28 cellular contexts compared by ENCODE assay signal in the genomic region with DNA sequence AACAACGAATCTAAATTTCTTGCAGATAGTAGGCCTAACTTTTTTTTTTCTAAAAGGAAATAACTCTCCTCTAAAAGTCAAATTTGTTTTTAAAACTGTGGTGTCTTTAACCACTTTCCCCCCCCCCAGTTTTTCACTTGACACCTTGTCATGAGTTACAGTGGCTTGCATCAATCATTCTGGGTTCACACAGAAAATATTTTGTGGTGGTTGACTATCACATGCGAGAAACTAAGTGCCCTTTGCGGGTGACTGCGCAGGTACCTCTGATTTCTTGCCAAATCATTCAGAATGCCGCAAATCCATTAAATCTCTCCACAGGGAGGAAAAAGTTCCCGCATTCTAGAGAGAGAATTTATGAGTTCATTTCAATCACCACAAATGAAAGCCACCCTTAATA. TPM values are rescaled to one million over a fixed set of nuclear protein-coding genes. Genes with fewer than 3 reads are reported as not detected.
A peak's percentile ranks its signal among the peaks of the same experiment; 100 is the strongest.
DNase-seq lines count a peak whose midpoint lies in the region; ATAC-seq, FAIRE-seq and TF ChIP-seq lines count a peak whose summit lies in the region.
"Had no signal": no experiment of that assay in that cellular context is flagged by ENCODE, and none has a peak within 500 bp of the region (broad histone marks: within the 10 kb centered on the region; RNA-seq: fewer than 3 reads in every experiment).

No MANE protein-coding gene starts in this region.

- TF ChIP-seq CTCF in natural killer cell (IDR thresholded peaks at IDR 0.05) (no peak), colonic mucosa (IDR thresholded peaks at IDR 0.05) (no peak), osteocyte (IDR thresholded peaks at IDR 0.05) (no peak)

- no peaks in the 10 kb centered on the region for H3K9me3 ChIP-seq in colonic mucosa
- H3K9me3 ChIP-seq: BLaER1, SJSA1 had no signal

- intact Hi-C loops in natural killer cell (cut with micrococcal nuclease): no loop called here
- intact Hi-C loops in colonic mucosa (cut with DNase I): no loop called here

- H3K4me1 ChIP-seq in colonic mucosa: no peaks in the 10 kb centered on the region
- H3K4me1 ChIP-seq: BLaER1, SJSA1 had no signal

- peak; percentile 23 to 25 for DNase-seq in stimulated activated naive CD8-positive, alpha-beta T cell treated with anti-CD3 and anti-CD28 coated beads, Interleukin-15, amount 100 ng/mL, for 72 hours
- DNase-seq in stimulated activated naive CD8-positive, alpha-beta T cell treated with anti-CD3 and anti-CD28 coated beads, Interleukin-15, Interleukin-2, amounts not matched to agents 100 U/mL and 50 U/mL, for 24 hours: no peak
- peak; percentile 40 for DNase-seq in T-helper 2 cell treated with Interferon-gamma antibody and Interleukin-4, amounts not matched to agents 5 μg/mL and 100 μg/mL, for 36 hours (ENCODE audit: low spot score)
- no peak for DNase-seq in natural killer cell
- no peak for DNase-seq in colonic mucosa
- DNase-seq in osteocyte (ENCODE audit: extremely low spot score, unreplicated experiment): no peak
- DNase-seq in RCC 7860 (ENCODE audit: low spot score): no peak
- DNase-seq: CD4-positive, alpha-beta T cell; DMS53; KBM-7; MM.1S; NCI-H2029; NCI-H446; NCI-H524 treated with DMSO at 0.1 percent for 48 hours; NCI-H774; PC-9; Right ventricle myocardium superior; RPMI8226 had no signal

- H3K36me3 Mint-ChIP-seq in T-helper 2 cell treated with Interferon-gamma antibody and Interleukin-4, amounts not matched to agents 5 μg/mL and 100 μg/mL, for 36 hours (ENCODE audit: low read depth): peaks cover 49% of the 10 kb centered on the region
- H3K36me3 Mint-ChIP-seq in natural killer cell: no peaks in the 10 kb centered on the region
- no peaks in the 10 kb centered on the region for H3K36me3 Mint-ChIP-seq in osteocyte (ENCODE audit: unreplicated experiment)

- ATAC-seq in stimulated activated naive CD8-positive, alpha-beta T cell treated with anti-CD3 and anti-CD28 coated beads, Interleukin-15, amount 100 ng/mL, for 72 hours: peak; percentile 73
- ATAC-seq in stimulated activated naive CD8-positive, alpha-beta T cell treated with anti-CD3 and anti-CD28 coated beads, Interleukin-15, Interleukin-2, amounts not matched to agents 100 U/mL and 50 U/mL, for 24 hours: no peak
- ATAC-seq in natural killer cell (peak in 2 of 3 donors; percentile 21 to 51), HG02588 (IDR thresholded peaks at IDR 0.05; ENCODE audit: unreplicated experiment) (no peak)
- ATAC-seq: HepG2 had no signal

- peaks cover 0 to 13% of the 10 kb centered on the region in 2 donors for H3K9me3 Mint-ChIP-seq in stimulated activated naive CD8-positive, alpha-beta T cell treated with anti-CD3 and anti-CD28 coated beads, Interleukin-15, amount 100 ng/mL, for 72 hours
- H3K9me3 Mint-ChIP-seq in T-helper 2 cell treated with Interferon-gamma antibody and Interleukin-4, amounts not matched to agents 5 μg/mL and 100 μg/mL, for 36 hours: peaks cover 44% of the 10 kb centered on the region
- no peaks in the 10 kb centered on the region for H3K9me3 Mint-ChIP-seq in natural killer cell
- peaks cover 34% of the 10 kb centered on the region for H3K9me3 Mint-ChIP-seq in osteocyte (ENCODE audit: unreplicated experiment)
- H3K9me3 Mint-ChIP-seq: CD4-positive, alpha-beta T cell had no signal

- no peak overlapping the region for H3K4me3 Mint-ChIP-seq in stimulated activated naive CD8-positive, alpha-beta T cell treated with anti-CD3 and anti-CD28 coated beads, Interleukin-15, amount 100 ng/mL, for 72 hours
- no peak overlapping the region for H3K4me3 Mint-ChIP-seq in T-helper 2 cell treated with Interferon-gamma antibody and Interleukin-4, amounts not matched to agents 5 μg/mL and 100 μg/mL, for 36 hours
- no peak overlapping the region for H3K4me3 Mint-ChIP-seq in natural killer cell
- no peak overlapping the region for H3K4me3 Mint-ChIP-seq in osteocyte (ENCODE audit: unreplicated experiment)
- H3K4me3 Mint-ChIP-seq: CD4-positive, alpha-beta T cell had no signal

- H3K4me1 Mint-ChIP-seq in stimulated activated naive CD8-positive, alpha-beta T cell treated with anti-CD3 and anti-CD28 coated beads, Interleukin-15, amount 100 ng/mL, for 72 hours: peaks cover 45% of the 10 kb centered on the region
- peaks cover 38% of the 10 kb centered on the region for H3K4me1 Mint-ChIP-seq in T-helper 2 cell treated with Interferon-gamma antibody and Interleukin-4, amounts not matched to agents 5 μg/mL and 100 μg/mL, for 36 hours (ENCODE audit: low read depth)
- no peaks in the 10 kb centered on the region for H3K4me1 Mint-ChIP-seq in natural killer cell
- H3K4me1 Mint-ChIP-seq in osteocyte (ENCODE audit: unreplicated experiment): no peaks in the 10 kb centered on the region

- H3K27me3 Mint-ChIP-seq in stimulated activated naive CD8-positive, alpha-beta T cell treated with anti-CD3 and anti-CD28 coated beads, Interleukin-15, amount 100 ng/mL, for 72 hours: no peaks in the 10 kb centered on the region
- no peaks in the 10 kb centered on the region for H3K27me3 Mint-ChIP-seq in T-helper 2 cell treated with Interferon-gamma antibody and Interleukin-4, amounts not matched to agents 5 μg/mL and 100 μg/mL, for 36 hours (ENCODE audit: low read depth)
- no peaks in the 10 kb centered on the region for H3K27me3 Mint-ChIP-seq in natural killer cell (ENCODE audit: low read depth in 2 of 2)
- no peaks in the 10 kb centered on the region for H3K27me3 Mint-ChIP-seq in osteocyte (ENCODE audit: unreplicated experiment)
- H3K27me3 Mint-ChIP-seq: CD4-positive, alpha-beta T cell had no signal

- H3K9ac ChIP-seq in colonic mucosa (ENCODE audit: low read depth in 2 of 2, low read length in 2 of 2): no peak overlapping the region
- H3K9ac ChIP-seq: BLaER1 had no signal

- no peaks in the 10 kb centered on the region for H3K27me3 ChIP-seq in colonic mucosa
- H3K27me3 ChIP-seq: BLaER1, SJSA1 had no signal

- FAIRE-seq in RCC 7860 (lab: Jason Lieb, UNC): no peak
- FAIRE-seq: A204.1, GM12891, H54, HepG2 had no signal

- no peak overlapping the region for H3K4me3 ChIP-seq in colonic mucosa
- H3K4me3 ChIP-seq: BLaER1, PC-9, SJSA1 had no signal

- no peak overlapping the region for H3K27ac Mint-ChIP-seq in stimulated activated naive CD8-positive, alpha-beta T cell treated with anti-CD3 and anti-CD28 coated beads, Interleukin-15, amount 100 ng/mL, for 72 hours
- H3K27ac Mint-ChIP-seq in T-helper 2 cell treated with Interferon-gamma antibody and Interleukin-4, amounts not matched to agents 5 μg/mL and 100 μg/mL, for 36 hours: no peak overlapping the region
- H3K27ac Mint-ChIP-seq in natural killer cell (no peak overlapping the region), osteocyte (ENCODE audit: unreplicated experiment) (no peak overlapping the region)
- H3K27ac Mint-ChIP-seq: CD4-positive, alpha-beta T cell had no signal

- H3K27ac ChIP-seq in colonic mucosa: no peak overlapping the region
- H3K27ac ChIP-seq: BLaER1, PC-9, SJSA1 had no signal

- H3K36me3 ChIP-seq in colonic mucosa: no peaks in the 10 kb centered on the region
- H3K36me3 ChIP-seq: BLaER1, SJSA1 had no signal

RNA-seq across cellular contexts. Expression of gene SAMSN1, which starts 23.8 kb away (rescaled TPM):
- total RNA-seq in natural killer cell: 100 to 1,000 TPM in 1 of 3 donors, 10 to 100 TPM in 2; 17.7 to 101 (median 18.2) TPM
- 1 to 10 TPM; 2.5 to 5.1 TPM for total RNA-seq in colonic mucosa
- not detected in 2 replicates for total RNA-seq in osteocyte
- total RNA-seq: Daoy, G401, HepG2, HT1080, SJSA1 had no signal

Comparison
In these comparisons a context has a peak if more than half of its experiments do, and no peak if none do; other contexts are left out.
1. ATAC-seq: peak in stimulated activated naive CD8-positive, alpha-beta T cell treated with anti-CD3 and anti-CD28 coated beads, Interleukin-15, amount 100 ng/mL, for 72 hours (single experiment) and natural killer cell (2 of 3); none in stimulated activated naive CD8-positive, alpha-beta T cell treated with anti-CD3 and anti-CD28 coated beads, Interleukin-15, Interleukin-2, amounts not matched to agents 100 U/mL and 50 U/mL, for 24 hours (single experiment) and HG02588 (single experiment).
2. DNase-seq: peak in stimulated activated naive CD8-positive, alpha-beta T cell treated with anti-CD3 and anti-CD28 coated beads, Interleukin-15, amount 100 ng/mL, for 72 hours (2 of 2) and T-helper 2 cell treated with Interferon-gamma antibody and Interleukin-4, amounts not matched to agents 5 μg/mL and 100 μg/mL, for 36 hours (single experiment); none in stimulated activated naive CD8-positive, alpha-beta T cell treated with anti-CD3 and anti-CD28 coated beads, Interleukin-15, Interleukin-2, amounts not matched to agents 100 U/mL and 50 U/mL, for 24 hours (single experiment), natural killer cell (single experiment), colonic mucosa (single experiment), osteocyte (single experiment) and RCC 7860 (single experiment).